16 cellular contexts compared by ENCODE assay signal in genomic region chr4:168135860-168136259, GRCh38. TPM values are rescaled to one million over a fixed set of nuclear protein-coding genes. Genes with fewer than 3 reads are reported as not detected.
"Had no signal": no experiment of that assay in that cellular context is flagged by ENCODE, and none has a peak within 500 bp of the region (broad histone marks: within the 10 kb centered on the region; RNA-seq: fewer than 3 reads in every experiment).

No MANE protein-coding gene starts in this region.

RNA-seq across cellular contexts. Expression of gene ANXA10, which starts 43.5 kb away (rescaled TPM):
- total RNA-seq: kidney; kidney epithelial cell; left cardiac atrium; left ventricle myocardium inferior; left ventricle myocardium superior; lower leg skin; lower lobe of right lung; lung; mammary epithelial cell; mesenteric fat pad; mesothelial cell of epicardium; mononuclear cell; naive thymus-derived CD4-positive, alpha-beta T cell; naive thymus-derived CD8-positive, alpha-beta T cell had no signal
- polyA plus RNA-seq: immature natural killer cell; keratinocyte; naive thymus-derived CD4-positive, alpha-beta T cell; naive thymus-derived CD8-positive, alpha-beta T cell had no signal
